In the genomic region with DNA sequence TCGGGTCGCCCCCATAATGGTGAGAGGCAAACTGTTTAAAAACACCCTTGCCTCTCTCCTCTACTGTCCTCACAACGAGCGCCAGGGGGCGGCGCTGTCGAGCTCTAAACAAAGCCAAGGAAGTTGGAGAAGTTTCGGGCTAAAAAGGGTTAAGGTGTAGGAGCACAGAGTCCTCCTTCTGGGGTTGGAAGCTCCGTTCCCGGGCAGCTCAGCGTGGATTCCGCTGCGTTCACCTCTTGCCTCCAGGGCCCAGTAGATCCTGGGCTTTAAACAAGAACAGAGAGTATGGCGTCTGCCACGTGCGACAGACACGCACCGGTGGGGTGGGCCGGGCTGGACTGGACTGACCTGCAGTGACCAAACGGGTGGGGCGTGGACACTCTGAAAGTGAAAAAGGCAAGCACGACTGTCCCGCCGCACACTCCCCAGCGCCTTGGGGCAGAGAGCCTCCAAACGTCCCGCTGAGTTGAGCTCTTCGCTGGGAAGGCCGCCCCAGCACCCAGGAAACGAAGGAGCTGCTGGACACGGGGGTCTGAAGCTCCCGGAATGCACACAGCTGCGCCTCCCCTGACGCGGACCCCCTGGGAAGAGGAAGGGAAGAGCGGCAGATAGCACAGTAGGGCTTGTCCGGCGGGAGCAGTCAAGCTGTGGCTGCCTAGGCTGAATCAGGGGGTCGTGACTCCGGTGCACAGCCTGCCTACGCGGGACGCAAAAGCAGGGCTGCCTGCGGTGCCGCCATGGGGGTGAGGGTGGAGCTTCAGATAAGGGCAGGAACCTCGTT, we compare ENCODE assay signal across 1 cellular context.
A peak's percentile ranks its signal among the peaks of the same experiment; 100 is the strongest.
TF ChIP-seq lines count a peak whose summit lies in the region.

No MANE protein-coding gene starts in this region.

TF ChIP-seq in K562, 482 proteins besides CTCF, POLR2A, EP300 and RAD21 (continued from another document and continues in another):
- TF ChIP-seq, protein P1, sequence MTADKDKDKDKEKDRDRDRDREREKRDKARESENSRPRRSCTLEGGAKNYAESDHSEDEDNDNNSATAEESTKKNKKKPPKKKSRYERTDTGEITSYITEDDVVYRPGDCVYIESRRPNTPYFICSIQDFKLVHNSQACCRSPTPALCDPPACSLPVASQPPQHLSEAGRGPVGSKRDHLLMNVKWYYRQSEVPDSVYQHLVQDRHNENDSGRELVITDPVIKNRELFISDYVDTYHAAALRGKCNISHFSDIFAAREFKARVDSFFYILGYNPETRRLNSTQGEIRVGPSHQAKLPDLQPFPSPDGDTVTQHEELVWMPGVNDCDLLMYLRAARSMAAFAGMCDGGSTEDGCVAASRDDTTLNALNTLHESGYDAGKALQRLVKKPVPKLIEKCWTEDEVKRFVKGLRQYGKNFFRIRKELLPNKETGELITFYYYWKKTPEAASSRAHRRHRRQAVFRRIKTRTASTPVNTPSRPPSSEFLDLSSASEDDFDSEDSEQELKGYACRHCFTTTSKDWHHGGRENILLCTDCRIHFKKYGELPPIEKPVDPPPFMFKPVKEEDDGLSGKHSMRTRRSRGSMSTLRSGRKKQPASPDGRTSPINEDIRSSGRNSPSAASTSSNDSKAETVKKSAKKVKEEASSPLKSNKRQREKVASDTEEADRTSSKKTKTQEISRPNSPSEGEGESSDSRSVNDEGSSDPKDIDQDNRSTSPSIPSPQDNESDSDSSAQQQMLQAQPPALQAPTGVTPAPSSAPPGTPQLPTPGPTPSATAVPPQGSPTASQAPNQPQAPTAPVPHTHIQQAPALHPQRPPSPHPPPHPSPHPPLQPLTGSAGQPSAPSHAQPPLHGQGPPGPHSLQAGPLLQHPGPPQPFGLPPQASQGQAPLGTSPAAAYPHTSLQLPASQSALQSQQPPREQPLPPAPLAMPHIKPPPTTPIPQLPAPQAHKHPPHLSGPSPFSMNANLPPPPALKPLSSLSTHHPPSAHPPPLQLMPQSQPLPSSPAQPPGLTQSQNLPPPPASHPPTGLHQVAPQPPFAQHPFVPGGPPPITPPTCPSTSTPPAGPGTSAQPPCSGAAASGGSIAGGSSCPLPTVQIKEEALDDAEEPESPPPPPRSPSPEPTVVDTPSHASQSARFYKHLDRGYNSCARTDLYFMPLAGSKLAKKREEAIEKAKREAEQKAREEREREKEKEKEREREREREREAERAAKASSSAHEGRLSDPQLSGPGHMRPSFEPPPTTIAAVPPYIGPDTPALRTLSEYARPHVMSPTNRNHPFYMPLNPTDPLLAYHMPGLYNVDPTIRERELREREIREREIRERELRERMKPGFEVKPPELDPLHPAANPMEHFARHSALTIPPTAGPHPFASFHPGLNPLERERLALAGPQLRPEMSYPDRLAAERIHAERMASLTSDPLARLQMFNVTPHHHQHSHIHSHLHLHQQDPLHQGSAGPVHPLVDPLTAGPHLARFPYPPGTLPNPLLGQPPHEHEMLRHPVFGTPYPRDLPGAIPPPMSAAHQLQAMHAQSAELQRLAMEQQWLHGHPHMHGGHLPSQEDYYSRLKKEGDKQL (CRISPR knock-in tag; IDR thresholded peaks at IDR 0.05; ENCODE audit: borderline replicate concordance), result no peak
- TF ChIP-seq ATF7 (IDR thresholded peaks at IDR 0.05), result no peak
- no peak for TF ChIP-seq RBM25 (IDR thresholded peaks at IDR 0.05; ENCODE audit: low read depth, low read length, severe bottlenecking)
- TF ChIP-seq NEUROD1 (IDR thresholded peaks at IDR 0.05; ENCODE audit: borderline replicate concordance, low read depth, low read length, partially characterized antibody), result peak; percentile 27
- TF ChIP-seq, protein P2, sequence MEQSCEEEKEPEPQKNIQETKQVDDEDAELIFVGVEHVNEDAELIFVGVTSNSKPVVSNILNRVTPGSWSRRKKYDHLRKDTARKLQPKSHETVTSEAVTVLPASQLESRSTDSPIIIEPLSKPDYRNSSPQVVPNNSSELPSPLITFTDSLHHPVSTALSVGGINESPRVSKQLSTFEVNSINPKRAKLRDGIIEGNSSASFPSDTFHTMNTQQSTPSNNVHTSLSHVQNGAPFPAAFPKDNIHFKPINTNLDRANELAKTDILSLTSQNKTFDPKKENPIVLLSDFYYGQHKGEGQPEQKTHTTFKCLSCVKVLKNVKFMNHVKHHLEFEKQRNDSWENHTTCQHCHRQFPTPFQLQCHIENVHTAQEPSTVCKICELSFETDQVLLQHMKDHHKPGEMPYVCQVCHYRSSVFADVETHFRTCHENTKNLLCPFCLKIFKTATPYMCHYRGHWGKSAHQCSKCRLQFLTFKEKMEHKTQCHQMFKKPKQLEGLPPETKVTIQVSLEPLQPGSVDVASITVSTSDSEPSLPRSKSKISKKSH (CRISPR knock-in tag; IDR thresholded peaks at IDR 0.05), result no peak
- TF ChIP-seq EZH2 (IDR thresholded peaks at IDR 0.05; ENCODE audit: borderline replicate concordance, low read depth, low read length), result no peak
- no peak for TF ChIP-seq CBFA2T3 (IDR thresholded peaks at IDR 0.05)
- TF ChIP-seq, protein P3, sequence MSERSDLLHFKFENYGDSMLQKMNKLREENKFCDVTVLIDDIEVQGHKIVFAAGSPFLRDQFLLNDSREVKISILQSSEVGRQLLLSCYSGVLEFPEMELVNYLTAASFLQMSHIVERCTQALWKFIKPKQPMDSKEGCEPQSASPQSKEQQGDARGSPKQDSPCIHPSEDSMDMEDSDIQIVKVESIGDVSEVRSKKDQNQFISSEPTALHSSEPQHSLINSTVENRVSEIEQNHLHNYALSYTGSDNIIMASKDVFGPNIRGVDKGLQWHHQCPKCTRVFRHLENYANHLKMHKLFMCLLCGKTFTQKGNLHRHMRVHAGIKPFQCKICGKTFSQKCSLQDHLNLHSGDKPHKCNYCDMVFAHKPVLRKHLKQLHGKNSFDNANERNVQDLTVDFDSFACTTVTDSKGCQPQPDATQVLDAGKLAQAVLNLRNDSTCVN (CRISPR knock-in tag; IDR thresholded peaks at IDR 0.05), result no peak
- no peak for TF ChIP-seq ESRRB (CRISPR knock-in tag; IDR thresholded peaks at IDR 0.05; ENCODE audit: borderline replicate concordance)
- no peak for TF ChIP-seq POLR3A (IDR thresholded peaks at IDR 0.05; ENCODE audit: borderline replicate concordance, extremely low read depth, insufficient read depth, insufficient read length)
- TF ChIP-seq, protein P4, sequence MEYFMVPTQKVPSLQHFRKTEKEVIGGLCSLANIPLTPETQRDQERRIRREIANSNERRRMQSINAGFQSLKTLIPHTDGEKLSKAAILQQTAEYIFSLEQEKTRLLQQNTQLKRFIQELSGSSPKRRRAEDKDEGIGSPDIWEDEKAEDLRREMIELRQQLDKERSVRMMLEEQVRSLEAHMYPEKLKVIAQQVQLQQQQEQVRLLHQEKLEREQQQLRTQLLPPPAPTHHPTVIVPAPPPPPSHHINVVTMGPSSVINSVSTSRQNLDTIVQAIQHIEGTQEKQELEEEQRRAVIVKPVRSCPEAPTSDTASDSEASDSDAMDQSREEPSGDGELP (CRISPR knock-in tag; IDR thresholded peaks at IDR 0.05; ENCODE audit: borderline replicate concordance), result peak; percentile 9; the same call in 1 of the 2 replicates
- TF ChIP-seq STAT5B (CRISPR knock-in tag; IDR thresholded peaks at IDR 0.05), result no peak
- TF ChIP-seq HEY1 (CRISPR knock-in tag; IDR thresholded peaks at IDR 0.05; ENCODE audit: borderline replicate concordance), result no peak
- TF ChIP-seq KDM1A (IDR thresholded peaks at IDR 0.05), result no peak
- TF ChIP-seq TCF7L2 (IDR thresholded peaks at IDR 0.05; ENCODE audit: low read depth, low read length), result no peak
- no peak for TF ChIP-seq NR2F6 (CRISPR knock-in tag; IDR thresholded peaks at IDR 0.05)
- TF ChIP-seq NCOA1 (IDR thresholded peaks at IDR 0.05; ENCODE audit: low read depth), result no peak
- peak; percentile 54; the same call in 1 of the 2 replicates for TF ChIP-seq TAF7 (tag; IDR thresholded peaks at IDR 0.05)
- TF ChIP-seq ZBED1 (IDR thresholded peaks at IDR 0.05), result no peak
- TF ChIP-seq, protein P5, sequence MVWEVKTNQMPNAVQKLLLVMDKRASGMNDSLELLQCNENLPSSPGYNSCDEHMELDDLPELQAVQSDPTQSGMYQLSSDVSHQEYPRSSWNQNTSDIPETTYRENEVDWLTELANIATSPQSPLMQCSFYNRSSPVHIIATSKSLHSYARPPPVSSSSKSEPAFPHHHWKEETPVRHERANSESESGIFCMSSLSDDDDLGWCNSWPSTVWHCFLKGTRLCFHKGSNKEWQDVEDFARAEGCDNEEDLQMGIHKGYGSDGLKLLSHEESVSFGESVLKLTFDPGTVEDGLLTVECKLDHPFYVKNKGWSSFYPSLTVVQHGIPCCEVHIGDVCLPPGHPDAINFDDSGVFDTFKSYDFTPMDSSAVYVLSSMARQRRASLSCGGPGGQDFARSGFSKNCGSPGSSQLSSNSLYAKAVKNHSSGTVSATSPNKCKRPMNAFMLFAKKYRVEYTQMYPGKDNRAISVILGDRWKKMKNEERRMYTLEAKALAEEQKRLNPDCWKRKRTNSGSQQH (CRISPR knock-in tag; IDR thresholded peaks at IDR 0.05), result no peak
- no peak for TF ChIP-seq PURB (CRISPR knock-in tag; IDR thresholded peaks at IDR 0.05; ENCODE audit: low read depth)
- no peak for TF ChIP-seq ZNF561 (CRISPR knock-in tag; conservative IDR thresholded peaks at IDR 0.05)
- no peak for TF ChIP-seq MYBL2 (IDR thresholded peaks at IDR 0.05; ENCODE audit: low read depth)
- no peak for TF ChIP-seq MYBL2 (CRISPR knock-in tag; IDR thresholded peaks at IDR 0.05; ENCODE audit: borderline replicate concordance)
- no peak for TF ChIP-seq ZNF253 (CRISPR knock-in tag; conservative IDR thresholded peaks at IDR 0.05)
- TF ChIP-seq, protein P6, sequence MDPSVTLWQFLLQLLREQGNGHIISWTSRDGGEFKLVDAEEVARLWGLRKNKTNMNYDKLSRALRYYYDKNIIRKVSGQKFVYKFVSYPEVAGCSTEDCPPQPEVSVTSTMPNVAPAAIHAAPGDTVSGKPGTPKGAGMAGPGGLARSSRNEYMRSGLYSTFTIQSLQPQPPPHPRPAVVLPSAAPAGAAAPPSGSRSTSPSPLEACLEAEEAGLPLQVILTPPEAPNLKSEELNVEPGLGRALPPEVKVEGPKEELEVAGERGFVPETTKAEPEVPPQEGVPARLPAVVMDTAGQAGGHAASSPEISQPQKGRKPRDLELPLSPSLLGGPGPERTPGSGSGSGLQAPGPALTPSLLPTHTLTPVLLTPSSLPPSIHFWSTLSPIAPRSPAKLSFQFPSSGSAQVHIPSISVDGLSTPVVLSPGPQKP (CRISPR knock-in tag; IDR thresholded peaks at IDR 0.05), result no peak
- no peak for TF ChIP-seq HNRNPLL (IDR thresholded peaks at IDR 0.05; ENCODE audit: low read depth, low read length, poor library complexity, severe bottlenecking)
- no peak for TF ChIP-seq ZNF707 (CRISPR knock-in tag; conservative IDR thresholded peaks at IDR 0.05)
- TF ChIP-seq U2AF2 (optimal IDR thresholded peaks at IDR 0.05; ENCODE audit: low read depth, low read length), result no peak
- no peak for TF ChIP-seq CAMTA2 (CRISPR knock-in tag; conservative IDR thresholded peaks at IDR 0.05)
- TF ChIP-seq HDAC6 (IDR thresholded peaks at IDR 0.05; ENCODE audit: low read depth, low read length), result no peak
- no peak for TF ChIP-seq MTF1 (CRISPR knock-in tag; IDR thresholded peaks at IDR 0.05; ENCODE audit: borderline replicate concordance)
- no peak for TF ChIP-seq NCOA6 (IDR thresholded peaks at IDR 0.05)
- TF ChIP-seq MEF2A (IDR thresholded peaks at IDR 0.05; ENCODE audit: control insufficient read depth, low read depth, low read length), result no peak
- TF ChIP-seq, protein P7, sequence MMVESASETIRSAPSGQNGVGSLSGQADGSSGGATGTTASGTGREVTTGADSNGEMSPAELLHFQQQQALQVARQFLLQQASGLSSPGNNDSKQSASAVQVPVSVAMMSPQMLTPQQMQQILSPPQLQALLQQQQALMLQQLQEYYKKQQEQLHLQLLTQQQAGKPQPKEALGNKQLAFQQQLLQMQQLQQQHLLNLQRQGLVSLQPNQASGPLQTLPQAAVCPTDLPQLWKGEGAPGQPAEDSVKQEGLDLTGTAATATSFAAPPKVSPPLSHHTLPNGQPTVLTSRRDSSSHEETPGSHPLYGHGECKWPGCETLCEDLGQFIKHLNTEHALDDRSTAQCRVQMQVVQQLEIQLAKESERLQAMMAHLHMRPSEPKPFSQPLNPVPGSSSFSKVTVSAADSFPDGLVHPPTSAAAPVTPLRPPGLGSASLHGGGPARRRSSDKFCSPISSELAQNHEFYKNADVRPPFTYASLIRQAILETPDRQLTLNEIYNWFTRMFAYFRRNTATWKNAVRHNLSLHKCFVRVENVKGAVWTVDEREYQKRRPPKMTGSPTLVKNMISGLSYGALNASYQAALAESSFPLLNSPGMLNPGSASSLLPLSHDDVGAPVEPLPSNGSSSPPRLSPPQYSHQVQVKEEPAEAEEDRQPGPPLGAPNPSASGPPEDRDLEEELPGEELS (CRISPR knock-in tag; IDR thresholded peaks at IDR 0.05; ENCODE audit: borderline replicate concordance), result no peak
- TF ChIP-seq KLF6 (CRISPR knock-in tag; IDR thresholded peaks at IDR 0.05; ENCODE audit: borderline replicate concordance), result no peak
- peak; percentile 85 for TF ChIP-seq RBFOX2 (IDR thresholded peaks at IDR 0.05; ENCODE audit: low read depth, low read length)
- TF ChIP-seq, protein P8, sequence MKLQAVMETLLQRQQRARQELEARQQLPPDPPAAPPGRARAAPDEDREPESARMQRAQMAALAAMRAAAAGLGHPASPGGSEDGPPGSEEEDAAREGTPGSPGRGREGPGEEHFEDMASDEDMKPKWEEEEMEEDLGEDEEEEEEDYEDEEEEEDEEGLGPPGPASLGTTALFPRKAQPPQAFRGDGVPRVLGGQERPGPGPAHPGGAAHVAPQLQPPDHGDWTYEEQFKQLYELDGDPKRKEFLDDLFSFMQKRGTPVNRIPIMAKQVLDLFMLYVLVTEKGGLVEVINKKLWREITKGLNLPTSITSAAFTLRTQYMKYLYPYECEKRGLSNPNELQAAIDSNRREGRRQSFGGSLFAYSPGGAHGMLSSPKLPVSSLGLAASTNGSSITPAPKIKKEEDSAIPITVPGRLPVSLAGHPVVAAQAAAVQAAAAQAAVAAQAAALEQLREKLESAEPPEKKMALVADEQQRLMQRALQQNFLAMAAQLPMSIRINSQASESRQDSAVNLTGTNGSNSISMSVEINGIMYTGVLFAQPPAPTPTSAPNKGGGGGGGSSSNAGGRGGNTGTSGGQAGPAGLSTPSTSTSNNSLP (IDR thresholded peaks at IDR 0.05; ENCODE audit: borderline replicate concordance, low read depth, low read length), result no peak
- TF ChIP-seq ZFP30 (CRISPR knock-in tag; IDR thresholded peaks at IDR 0.05; ENCODE audit: borderline replicate concordance), result no peak
- no peak for TF ChIP-seq JUND (IDR thresholded peaks at IDR 0.05; ENCODE audit: borderline replicate concordance, low read depth, low read length)
- TF ChIP-seq JUND (tag; IDR thresholded peaks at IDR 0.05; ENCODE audit: borderline replicate concordance, low read depth, low read length), result no peak
- TF ChIP-seq ZNF134 (CRISPR knock-in tag; conservative IDR thresholded peaks at IDR 0.05), result no peak
- peak; percentile 62; the same call in 1 of the 2 replicates for TF ChIP-seq SMAD4 (CRISPR knock-in tag; conservative IDR thresholded peaks at IDR 0.05)
